1 cellular context compared by ENCODE assay signal in genomic region chr9:129023036-129023907, GRCh38.
TF ChIP-seq lines count a peak whose summit lies in the region.

No MANE protein-coding gene starts in this region.

TF ChIP-seq in H1, 55 proteins besides CTCF, POLR2A, EP300 and RAD21:
- TF ChIP-seq KDM1A (IDR thresholded peaks at IDR 0.05; ENCODE audit: borderline replicate concordance, low read length) (peak; percentile 68; the same call in 1 of the 2 replicates), SIX5 (IDR thresholded peaks at IDR 0.05; ENCODE audit: low read depth, low read length) (no peak)
